ENCODE assay signal across 22 cellular contexts in the genomic region with DNA sequence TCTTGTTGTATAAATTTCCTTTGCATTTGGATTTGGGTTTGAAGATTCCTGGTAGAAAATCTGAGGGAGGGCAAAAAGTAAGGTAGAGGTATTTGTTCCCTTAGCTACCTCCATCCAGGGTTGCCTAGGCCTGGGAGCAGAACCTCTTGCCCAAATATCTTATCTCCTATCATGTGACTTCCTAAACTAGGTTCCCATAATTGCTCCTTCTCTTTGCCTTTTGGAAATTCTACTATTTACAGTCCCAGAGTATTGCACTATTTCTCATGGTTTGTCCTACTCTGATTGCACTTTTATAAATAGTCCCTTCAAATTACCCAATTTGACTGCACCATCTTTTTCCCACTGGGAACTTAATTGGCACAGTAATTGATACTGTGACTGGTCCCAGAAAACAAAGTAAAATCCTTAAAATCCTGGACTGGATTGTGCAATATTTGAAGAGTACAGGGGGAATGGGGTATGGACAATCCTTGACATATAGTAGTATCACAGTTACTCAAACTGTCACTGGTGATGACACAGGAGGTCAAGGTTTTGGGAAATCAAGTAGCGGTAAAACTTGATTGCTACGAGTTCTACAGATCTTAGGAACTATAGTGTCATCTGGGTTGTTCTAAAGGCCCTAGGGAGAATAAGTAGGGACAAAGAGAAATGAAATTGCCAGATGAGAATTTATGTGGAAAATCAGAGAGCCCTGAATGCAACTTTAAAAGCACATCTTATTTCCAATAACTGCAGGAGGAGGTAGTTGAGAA.
"Had no signal": no experiment of that assay in that cellular context is flagged by ENCODE, and none has a peak within 500 bp of the region (broad histone marks: within the 10 kb centered on the region; RNA-seq: fewer than 3 reads in every experiment).

No MANE protein-coding gene starts in this region.

- H3K4me1 ChIP-seq: colonic mucosa, esophagus squamous epithelium, uterus had no signal

- H3K27me3 ChIP-seq: colonic mucosa, esophagus squamous epithelium, ovary, sigmoid colon, tibial nerve, uterus had no signal

- H3K9me3 ChIP-seq: colonic mucosa, esophagus squamous epithelium, ovary, sigmoid colon, uterus had no signal

- H3K36me3 Mint-ChIP-seq: activated CD4-positive, alpha-beta memory T cell treated with anti-CD3 and anti-CD28 coated beads for 36 hours; activated naive CD4-positive, alpha-beta T cell treated with anti-CD3 and anti-CD28 coated beads, Interleukin-2, amount 50 U/mL, for 24 hours; immature natural killer cell; stimulated activated memory B cell treated with anti-CD40 and anti-IgM and Interleukin-4, amounts not matched to agents 10 μg/mL and 1 μg/mL and 100 μg/mL, for 72 hours had no signal

- ATAC-seq: activated CD4-positive, alpha-beta T cell treated with anti-CD3 and anti-CD28 coated beads for 36 hours; left cardiac atrium; stimulated activated memory B cell treated with anti-CD40 and anti-IgM and Interleukin-4, amounts not matched to agents 10 μg/mL and 1 μg/mL and 100 μg/mL, for 72 hours had no signal

- H3K36me3 ChIP-seq: colonic mucosa, esophagus squamous epithelium, ovary, sigmoid colon, tibial nerve, uterus had no signal

- H3K27ac Mint-ChIP-seq: activated CD4-positive, alpha-beta memory T cell treated with anti-CD3 and anti-CD28 coated beads for 36 hours; activated CD4-positive, alpha-beta T cell treated with anti-CD3 and anti-CD28 coated beads for 36 hours; activated naive CD4-positive, alpha-beta T cell treated with anti-CD3 and anti-CD28 coated beads, Interleukin-2, amount 50 U/mL, for 24 hours; activated T-cell treated with anti-CD3 and anti-CD28 coated beads, Interleukin-2, amount 50 U/mL, for 24 hours; immature natural killer cell; stimulated activated memory B cell treated with anti-CD40 and anti-IgM and Interleukin-4, amounts not matched to agents 10 μg/mL and 1 μg/mL and 100 μg/mL, for 72 hours had no signal

- H3K4me3 ChIP-seq: colonic mucosa, esophagus squamous epithelium, lung, ovary, sigmoid colon, tibial nerve, uterus had no signal

- H3K27ac ChIP-seq: colonic mucosa, esophagus squamous epithelium, ovary, sigmoid colon, tibial nerve, uterus had no signal

- DNase-seq: activated CD4-positive, alpha-beta memory T cell treated with anti-CD3 and anti-CD28 coated beads for 36 hours; activated CD4-positive, alpha-beta T cell treated with anti-CD3 and anti-CD28 coated beads for 36 hours; activated effector memory CD4-positive, alpha-beta T cell treated with anti-CD3 and anti-CD28 coated beads, Interleukin-2, amount 50 U/mL, for 16 hours; activated T-cell treated with anti-CD3 and anti-CD28 coated beads, Interleukin-2, amount 50 U/mL, for 24 hours; central memory CD4-positive, alpha-beta T cell; colonic mucosa; esophagus squamous epithelium; foreskin melanocyte; head of caudate nucleus; immature natural killer cell; left cardiac atrium; ovary; sigmoid colon; stimulated activated CD4-positive, alpha-beta T cell treated with anti-CD3 and anti-CD28 coated beads, Interleukin-2, amount 100 ng/mL, for 48 hours; substantia nigra; T-helper 1 cell; uterus had no signal

- H3K9me3 Mint-ChIP-seq: activated naive CD4-positive, alpha-beta T cell treated with anti-CD3 and anti-CD28 coated beads, Interleukin-2, amount 50 U/mL, for 24 hours; immature natural killer cell had no signal

- H3K4me1 Mint-ChIP-seq: activated CD4-positive, alpha-beta T cell treated with anti-CD3 and anti-CD28 coated beads for 36 hours; activated naive CD4-positive, alpha-beta T cell treated with anti-CD3 and anti-CD28 coated beads, Interleukin-2, amount 50 U/mL, for 24 hours; immature natural killer cell; stimulated activated memory B cell treated with anti-CD40 and anti-IgM and Interleukin-4, amounts not matched to agents 10 μg/mL and 1 μg/mL and 100 μg/mL, for 72 hours had no signal

- H3K4me3 Mint-ChIP-seq: activated CD4-positive, alpha-beta memory T cell treated with anti-CD3 and anti-CD28 coated beads for 36 hours; activated CD4-positive, alpha-beta T cell treated with anti-CD3 and anti-CD28 coated beads for 36 hours; activated naive CD4-positive, alpha-beta T cell treated with anti-CD3 and anti-CD28 coated beads, Interleukin-2, amount 50 U/mL, for 24 hours; activated T-cell treated with anti-CD3 and anti-CD28 coated beads, Interleukin-2, amount 50 U/mL, for 24 hours; immature natural killer cell; neural crest cell; stimulated activated memory B cell treated with anti-CD40 and anti-IgM and Interleukin-4, amounts not matched to agents 10 μg/mL and 1 μg/mL and 100 μg/mL, for 72 hours had no signal
